Comparison of ENCODE assay signal across 23 cellular contexts in genomic region chr2:1251520-1251919, GRCh38.
"Had no signal": no experiment of that assay in that cellular context is flagged by ENCODE, and none has a peak within 500 bp of the region (broad histone marks: within the 10 kb centered on the region; RNA-seq: fewer than 3 reads in every experiment).

No MANE protein-coding gene starts in this region.

- H3K36me3 ChIP-seq: ascending aorta, Peyer's patch, SJCRH30 had no signal

- H3K4me3 ChIP-seq: ascending aorta, body of pancreas, Peyer's patch, SJCRH30 had no signal

- H3K4me1 Mint-ChIP-seq: central memory CD8-positive, alpha-beta T cell; WTC11 had no signal

- H3K9me3 Mint-ChIP-seq: central memory CD8-positive, alpha-beta T cell; WTC11 had no signal

- DNase-seq: activated CD4-positive, alpha-beta T cell treated with anti-CD3 and anti-CD28 coated beads for 48 hours; activated CD4-positive, alpha-beta T cell treated with anti-CD3 and anti-CD28 coated beads, Interleukin-2, amount 50 U/mL, for 4 hours; activated CD4-positive, CD25-positive, alpha-beta regulatory T cell treated with anti-CD3 and anti-CD28 coated beads, Interleukin-2, amount 50 U/mL, for 72 hours; activated CD8-positive, alpha-beta memory T cell treated with anti-CD3 and anti-CD28 coated beads, Interleukin-2, amount 50 U/mL, for 48 hours; activated CD8-positive, alpha-beta T cell treated with anti-CD3 and anti-CD28 coated beads, Interleukin-2, amount 10 ng/mL, durations not matched to agents 7 days and 5 days; activated naive CD4-positive, alpha-beta T cell treated with anti-CD3 and anti-CD28 coated beads, Interleukin-2, amount 50 U/mL, for 16 hours; activated T-cell treated with anti-CD3 and anti-CD28 coated beads, Interleukin-2, amount 50 U/mL, for 1 hour; amniotic stem cell; body of pancreas; Kasumi-1; NCI-H1105 treated with DMSO at 0.1 percent for 48 hours; NCI-H1436 treated with DMSO at 0.1 percent for 48 hours; NCI-H187; NCI-H2081; NCI-H524; Peyer's patch; Right ventricle myocardium superior; SJCRH30; SK-N-SH had no signal

- H3K4me3 Mint-ChIP-seq: activated CD8-positive, alpha-beta T cell treated with anti-CD3 and anti-CD28 coated beads, Interleukin-2, amount 10 ng/mL, durations not matched to agents 7 days and 5 days; central memory CD8-positive, alpha-beta T cell; WTC11 had no signal

- H3K9me3 ChIP-seq: ascending aorta, body of pancreas, Peyer's patch, SJCRH30 had no signal

- H3K27ac ChIP-seq: ascending aorta, body of pancreas, Peyer's patch, RWPE1, SJCRH30 had no signal

- H3K27me3 ChIP-seq: ascending aorta, body of pancreas, Peyer's patch, SJCRH30 had no signal

- ATAC-seq: activated CD8-positive, alpha-beta T cell treated with anti-CD3 and anti-CD28 coated beads, Interleukin-2, amount 10 ng/mL, durations not matched to agents 7 days and 5 days; body of pancreas; WTC11 had no signal

- H3K36me3 Mint-ChIP-seq: WTC11 had no signal

- H3K27ac Mint-ChIP-seq: activated CD8-positive, alpha-beta T cell treated with anti-CD3 and anti-CD28 coated beads, Interleukin-2, amount 10 ng/mL, durations not matched to agents 7 days and 5 days; WTC11 had no signal

- H3K4me1 ChIP-seq: ascending aorta, body of pancreas, Peyer's patch, SJCRH30 had no signal
